14 cellular contexts compared by ENCODE assay signal in genomic region chr19:17025361-17025760, GRCh38. TPM values are rescaled to one million over a fixed set of nuclear protein-coding genes. Genes with fewer than 3 reads are reported as not detected.
A peak's percentile ranks its signal among the peaks of the same experiment; 100 is the strongest.
DNase-seq lines count a peak whose midpoint lies in the region; TF ChIP-seq lines count a peak whose summit lies in the region.
"Had no signal": no experiment of that assay in that cellular context is flagged by ENCODE, and none has a peak within 500 bp of the region (broad histone marks: within the 10 kb centered on the region; RNA-seq: fewer than 3 reads in every experiment).

No MANE protein-coding gene starts in this region.

- H3K9ac ChIP-seq in iPS-18a (ENCODE audit: low read length) = no peak overlapping the region

- 73 to 75% methylated on average over 6 of the region's 6 CpGs for WGBS in thyroid gland, 2 donors

- peaks cover 10% of the 10 kb centered on the region for H3K36me3 Mint-ChIP-seq in MCF 10A (ENCODE audit: insufficient read depth, unreplicated experiment)

- H3K9me3 ChIP-seq in breast epithelium (no peaks in the 10 kb centered on the region), iPS-18a (ENCODE audit: control insufficient read depth, low read depth, low read length) (peaks cover 5% of the 10 kb centered on the region), thyroid gland (no peaks in the 10 kb centered on the region)

- intact Hi-C loops in breast epithelium (cut with DNase I; ENCODE audit: low total_unique reads) (loop anchor here (5.0 kb wide), 1 partner anchor 772 kb away; the partner anchor contains the start of gene B3GNT3), MCF 10A (cut with micrococcal nuclease) (no loop called here), thyroid gland (cut with DNase I) (no loop called here)

- H3K27ac Mint-ChIP-seq in MCF 10A (ENCODE audit: low read depth, unreplicated experiment) = no peak overlapping the region

- H3K27me3 ChIP-seq in breast epithelium (peaks cover 0 to 14% of the 10 kb centered on the region in 2 donors), iPS-18a (ENCODE audit: control insufficient read depth, insufficient read depth, low read length) (peaks cover 19% of the 10 kb centered on the region), thyroid gland (no peaks in the 10 kb centered on the region)

- no TSS peak for BruUV-seq in MCF 10A (replicated peaks; lab: Mats Ljungman, UMichigan)

- TF ChIP-seq CTCF in breast epithelium (IDR thresholded peaks at IDR 0.05) (no peak), MCF 10A (IDR thresholded peaks at IDR 0.05; ENCODE audit: unreplicated experiment) (no peak), thyroid gland (IDR thresholded peaks at IDR 0.05) (no peak)

- POLR2A ChIA-PET in MCF 10A (lab: Yijun Ruan, JAX) = interaction anchor here (0.9 kb wide), 1 partner anchor 16 kb away, joined by 3 read pairs; no protein-coding TSS in a partner anchor

- DNase-seq in breast epithelium (ENCODE audit: low spot score in 2 of 2) = peak in 1 of 2 donors; percentile 31
- no peak for DNase-seq in MCF 10A (ENCODE audit: unreplicated experiment)
- no peak for DNase-seq in thyroid gland
- no peak for DNase-seq in NCI-H2029 treated with DMSO at 0.1 percent for 48 hours (lab: John Stamatoyannopoulos, UW)
- DNase-seq in NCI-H1930 (lab: John Stamatoyannopoulos, UW) = no peak
- DNase-seq: activated CD4-positive, alpha-beta T cell treated with anti-CD3 and anti-CD28 coated beads for 1 hour; erythroblast; NCI-H1436 treated with DMSO at 0.1 percent for 48 hours; NCI-H510A; occipital lobe had no signal

- H3K36me3 ChIP-seq in breast epithelium (no peaks in the 10 kb centered on the region), iPS-18a (ENCODE audit: control insufficient read depth, low read depth, low read length) (no peaks in the 10 kb centered on the region), thyroid gland (no peaks in the 10 kb centered on the region)

- H3K27ac ChIP-seq in breast epithelium (peak overlapping the region in 1 of 2 donors; percentile 65), iPS-18a (ENCODE audit: low read length) (no peak overlapping the region), thyroid gland (peak overlapping the region in 2 of 3 donors; percentile 43 to 60)
- H3K27ac ChIP-seq: skin epidermis had no signal

- peaks cover 26% of the 10 kb centered on the region for H3K4me1 Mint-ChIP-seq in MCF 10A (ENCODE audit: insufficient read depth, unreplicated experiment)

- H3K4me3 ChIP-seq in breast epithelium = peak overlapping the region in 2 of 3 donors; percentile 53 to 63
- H3K4me3 ChIP-seq in iPS-18a (ENCODE audit: low read length) = peak overlapping the region; percentile 83
- peak overlapping the region in 1 of 3 donors; percentile 38 for H3K4me3 ChIP-seq in thyroid gland (replicated peaks in 1 of 3)
- H3K4me3 ChIP-seq: GM12878 had no signal

- H3K4me3 Mint-ChIP-seq in MCF 10A (ENCODE audit: unreplicated experiment) = no peak overlapping the region

- CTCF ChIA-PET in MCF 10A (lab: Yijun Ruan, JAX) = interaction anchor here (0.6 to 0.7 kb wide), 2 partner anchors 8 to 207 kb away, joined by 3 to 4 read pairs; no protein-coding TSS in a partner anchor

- H3K27me3 Mint-ChIP-seq in MCF 10A (ENCODE audit: insufficient read depth, unreplicated experiment) = peaks cover 25% of the 10 kb centered on the region

- H3K9me3 Mint-ChIP-seq in MCF 10A (ENCODE audit: unreplicated experiment) = no peaks in the 10 kb centered on the region

- H3K4me1 ChIP-seq in breast epithelium (peaks cover 0 to 3% of the 10 kb centered on the region in 2 donors), iPS-18a (ENCODE audit: control insufficient read depth, low read depth, low read length) (peaks cover 6% of the 10 kb centered on the region), thyroid gland (peaks cover 3 to 24% of the 10 kb centered on the region in 2 donors)

- TF ChIP-seq POLR2A in breast epithelium (IDR thresholded peaks at IDR 0.05) (no peak), thyroid gland (IDR thresholded peaks at IDR 0.05) (no peak)

RNA-seq across cellular contexts. Expression of gene CPAMD8, which starts 1.2 kb away (rescaled TPM):
- 10 to 100 TPM in 2 of 3 donors, 1 to 10 TPM in 1; 9.5 to 24.0 (median 20.2) TPM for total RNA-seq in breast epithelium
- 1.3 and 2.3 TPM in 2 replicates for total RNA-seq in MCF 10A (2022)
- total RNA-seq in thyroid gland = 100 to 1,000 TPM in 1 of 4 donors, 10 to 100 TPM in 3; 13.9 to 116 (median 24.2) TPM
- total RNA-seq: A172 had no signal

RNA-seq across cellular contexts. Expression of gene HAUS8, which starts 49.9 kb away (rescaled TPM):
- total RNA-seq in breast epithelium (1 to 10 TPM; 5.6 to 6.7 (median 5.8) TPM), MCF 10A (2022) (6.6 and 8.4 TPM in 2 replicates), thyroid gland (1 to 10 TPM; 6.4 to 9.1 (median 6.8) TPM)

RNA-seq across cellular contexts. Expression of gene MYO9B, which starts 50.2 kb away (rescaled TPM):
- total RNA-seq in breast epithelium (10 to 100 TPM; 76.0 to 79.5 (median 77.4) TPM), MCF 10A (2022) (43.5 and 49.5 TPM in 2 replicates), thyroid gland (10 to 100 TPM; 33.7 to 52.9 (median 44.6) TPM)
